ENCODE assay signal across 8 cellular contexts in genomic region chr7:92833024-92833765, GRCh38. TPM values are rescaled to one million over a fixed set of nuclear protein-coding genes. Genes with fewer than 3 reads are reported as not detected.
DNase-seq lines count a peak whose midpoint lies in the region; ATAC-seq and TF ChIP-seq lines count a peak whose summit lies in the region.

No MANE protein-coding gene starts in this region.

- ATAC-seq in GM19023 (IDR thresholded peaks at IDR 0.05; ENCODE audit: unreplicated experiment) = peak; percentile 59
- ATAC-seq in HG03196 (IDR thresholded peaks at IDR 0.05; ENCODE audit: unreplicated experiment) = peak; percentile 47
- ATAC-seq in lung (ENCODE audit: insufficient read depth, low FRiP score) = peak; percentile 82

- no peaks in the 10 kb centered on the region for H3K27me3 ChIP-seq in lung (ENCODE audit: control insufficient read depth, insufficient read depth)

- TF ChIP-seq CTCF in lung (IDR thresholded peaks at IDR 0.05; ENCODE audit: control extremely low read depth, extremely low read depth) = peak; percentile 69

- H3K36me3 ChIP-seq in lung (ENCODE audit: control insufficient read depth in 2 of 2, insufficient read depth in 2 of 2, low read length in 2 of 2) = no peaks in the 10 kb centered on the region

- H3K9me3 ChIP-seq in lung (ENCODE audit: control insufficient read depth in 2 of 2, insufficient read depth in 1 of 2, low read length in 1 of 2) = no peaks in the 10 kb centered on the region

- peak overlapping the region; percentile 84 to 86 for H3K27ac ChIP-seq in lung (ENCODE audit: low read depth in 1 of 2, low read length in 1 of 2)

- peak overlapping the region; percentile 82 for H3K4me3 ChIP-seq in lung

- WGBS in lung, 2 donors = 0% methylated on average over 75 to 83 of the region's 83 CpGs

- DNase-seq in Ammon's horn (ENCODE audit: low spot score) = peak; percentile 90
- peak; percentile 33 for DNase-seq in NCI-H510A treated with DMSO at 0.1 percent for 48 hours (lab: John Stamatoyannopoulos, UW)
- peak; percentile 77 to 83 for DNase-seq in activated CD4-positive, alpha-beta T cell treated with anti-CD3 and anti-CD28 coated beads, Interleukin-2, amount 50 U/mL, for 24 hours (ENCODE audit: low read depth in 1 of 2, low spot score in 1 of 2)
- DNase-seq in dermis microvascular lymphatic vessel endothelial cell (ENCODE audit: low read depth in 2 of 2) = peak; percentile 65 to 82
- DNase-seq in lung (ENCODE audit: low spot score) = peak; percentile 89
- DNase-seq in stimulated activated CD4-positive, alpha-beta T cell treated with anti-CD3 and anti-CD28 coated beads, TNF-alpha, amount 100 ng/mL, for 48 hours (ENCODE audit: low read depth in 3 of 3) = peak; percentile 66 to 86 (median 84)

- H3K4me1 ChIP-seq in lung (ENCODE audit: control insufficient read depth in 2 of 2, insufficient read depth in 2 of 2, low read length in 2 of 2) = peaks cover 0 to 20% of the 10 kb centered on the region in 2 donors

RNA-seq across cellular contexts. Expression of gene CDK6, which starts 3.2 kb away (rescaled TPM):
- total RNA-seq in dermis microvascular lymphatic vessel endothelial cell (37.0 and 50.3 TPM in 2 replicates), lung (10 to 100 TPM; 21.0 to 66.4 TPM)
- polyA plus RNA-seq in lung = 1 to 10 TPM; 1.6 to 3.3 TPM

Comparison
In these comparisons a context has a peak if more than half of its experiments do, and no peak if none do; other contexts are left out.
1. Peak in every context shown above with its lines: DNase-seq, ATAC-seq, H3K4me3 ChIP-seq and H3K27ac ChIP-seq.
2. DNase-seq: peak in every context shown above with its lines; median percentile 90 in Ammon's horn; 89 in lung; 84 in stimulated activated CD4-positive, alpha-beta T cell treated with anti-CD3 and anti-CD28 coated beads, TNF-alpha, amount 100 ng/mL, for 48 hours; 80 in activated CD4-positive, alpha-beta T cell treated with anti-CD3 and anti-CD28 coated beads, Interleukin-2, amount 50 U/mL, for 24 hours; 74 in dermis microvascular lymphatic vessel endothelial cell; 33 in NCI-H510A treated with DMSO at 0.1 percent for 48 hours.